In genomic region chr1:109863699-109864062, GRCh38 we compare ENCODE assay signal across 22 cellular contexts. TPM values are rescaled to one million over a fixed set of nuclear protein-coding genes. Genes with fewer than 3 reads are reported as not detected.
A peak's percentile ranks its signal among the peaks of the same experiment; 100 is the strongest.
DNase-seq lines count a peak whose midpoint lies in the region; ATAC-seq, FAIRE-seq and TF ChIP-seq lines count a peak whose summit lies in the region.
"Had no signal": no experiment of that assay in that cellular context is flagged by ENCODE, and none has a peak within 500 bp of the region (broad histone marks: within the 10 kb centered on the region; RNA-seq: fewer than 3 reads in every experiment).

No MANE protein-coding gene starts in this region.

- TF ChIP-seq CTCF in CD14-positive monocyte (IDR thresholded peaks at IDR 0.05): no peak
- TF ChIP-seq CTCF in cardiac fibroblast (IDR thresholded peaks at IDR 0.05; ENCODE audit: low read depth, low read length): no peak
- TF ChIP-seq CTCF in osteocyte (IDR thresholded peaks at IDR 0.05): no peak
- no peak for TF ChIP-seq CTCF in PC-3 (conservative IDR thresholded peaks at IDR 0.05; ENCODE audit: low read depth, low read length)

- FAIRE-seq in urothelium cell line (lab: Jason Lieb, UNC): no peak

- H3K27me3 ChIP-seq in PC-3 (ENCODE audit: low read length): no peaks in the 10 kb centered on the region
- H3K27me3 ChIP-seq: breast epithelium, heart right ventricle, neural progenitor cell, right lobe of liver had no signal

- no peaks in the 10 kb centered on the region for H3K4me1 ChIP-seq in PC-3 (ENCODE audit: insufficient read depth, low read length)
- H3K4me1 ChIP-seq: right lobe of liver had no signal

- H3K4me2 ChIP-seq in PC-3 (ENCODE audit: low read length): no peak overlapping the region
- H3K4me2 ChIP-seq: neural progenitor cell had no signal

- no peak overlapping the region for H3K27ac ChIP-seq in PC-3 (ENCODE audit: low read length)
- H3K27ac ChIP-seq: neural progenitor cell, right lobe of liver had no signal

- H3K36me3 Mint-ChIP-seq in CD14-positive monocyte (no peaks in the 10 kb centered on the region), osteocyte (ENCODE audit: unreplicated experiment) (no peaks in the 10 kb centered on the region)
- H3K36me3 Mint-ChIP-seq: neural progenitor cell had no signal

- intact Hi-C loops in CD14-positive monocyte (cut with micrococcal nuclease): loop anchor here (5.0 to 10.0 kb wide), 2 partner anchors 41 to 51 kb away; partner anchors contain the start of gene CSF1 (in 1 of the 2)
- intact Hi-C loops in PC-3 (cut with micrococcal nuclease): no loop called here

- no TSS peak for BruUV-seq in PC-3 (replicated peaks; lab: Mats Ljungman, UMichigan)

- POLR2A ChIA-PET in PC-3 (lab: Charles Lee; ENCODE audit: unreplicated experiment): interaction anchor here (0.6 kb wide), 1 partner anchor 8 kb away, joined by 3 read pairs; no protein-coding TSS in a partner anchor

- H3K9me2 ChIP-seq in PC-3 (replicated peaks; ENCODE audit: low read length): no peaks in the 10 kb centered on the region

- peak overlapping the region; percentile 18 to 68 for H3K4me3 Mint-ChIP-seq in CD14-positive monocyte
- H3K4me3 Mint-ChIP-seq in osteocyte (ENCODE audit: unreplicated experiment): no peak overlapping the region
- H3K4me3 Mint-ChIP-seq: activated CD4-positive, alpha-beta T cell treated with anti-CD3 and anti-CD28 coated beads for 36 hours; activated naive CD4-positive, alpha-beta T cell treated with anti-CD3 and anti-CD28 coated beads for 36 hours; neural progenitor cell had no signal

- DNase-seq in CD14-positive monocyte (ENCODE audit: low spot score) (no peak), MV-4-11 (lab: John Stamatoyannopoulos, UW) (peak; percentile 48), cardiac fibroblast (ENCODE audit: low read depth in 2 of 2) (peak; percentile 25 to 65), osteocyte (ENCODE audit: extremely low spot score, unreplicated experiment) (no peak), PC-3 (no peak), NCI-H1048 (lab: John Stamatoyannopoulos, UW) (no peak), urothelium cell line (ENCODE audit: low spot score) (no peak), hypothalamus (lab: John Stamatoyannopoulos, UW) (no peak)
- DNase-seq: activated CD4-positive, alpha-beta T cell treated with anti-CD3 and anti-CD28 coated beads for 36 hours; activated CD8-positive, alpha-beta memory T cell treated with anti-CD3 and anti-CD28 coated beads, Interleukin-2, amount 50 U/mL, for 48 hours; activated naive CD4-positive, alpha-beta T cell treated with anti-CD3 and anti-CD28 coated beads for 36 hours; COR-L47; heart right ventricle; NCI-H2029 treated with DMSO at 0.1 percent for 48 hours; NCI-H446 treated with DMSO at 0.1 percent for 48 hours; stimulated activated CD4-positive, alpha-beta T cell treated with anti-CD3 and anti-CD28 coated beads, Interleukin-2, amount 100 ng/mL, for 48 hours; T1000 had no signal

- H4K20me1 ChIP-seq in PC-3 (ENCODE audit: low read length): no peaks in the 10 kb centered on the region

- no peaks in the 10 kb centered on the region for H3F3A ChIP-seq in PC-3 (ENCODE audit: low read length, unreplicated experiment)

- no peaks in the 10 kb centered on the region for H3K79me2 ChIP-seq in PC-3 (ENCODE audit: low read length)

- H3K9me3 ChIP-seq in PC-3 (ENCODE audit: low read length): no peaks in the 10 kb centered on the region
- H3K9me3 ChIP-seq: breast epithelium, right lobe of liver had no signal

- H3K36me3 ChIP-seq in PC-3 (ENCODE audit: low read depth, low read length): no peaks in the 10 kb centered on the region
- H3K36me3 ChIP-seq: breast epithelium, heart right ventricle, neural progenitor cell, right lobe of liver had no signal

- H3K4me1 Mint-ChIP-seq in CD14-positive monocyte (peaks cover 18% of the 10 kb centered on the region), osteocyte (ENCODE audit: unreplicated experiment) (peaks cover 18% of the 10 kb centered on the region)

- no peak overlapping the region for H2AFZ ChIP-seq in PC-3 (ENCODE audit: low read length)
- H2AFZ ChIP-seq: neural progenitor cell had no signal

- peak overlapping the region in 6 of 7 donors; percentile 1 to 84 (median 60) for H3K27ac Mint-ChIP-seq in CD14-positive monocyte
- peak overlapping the region; percentile 55 for H3K27ac Mint-ChIP-seq in osteocyte (ENCODE audit: unreplicated experiment)
- H3K27ac Mint-ChIP-seq: activated CD4-positive, alpha-beta T cell treated with anti-CD3 and anti-CD28 coated beads for 36 hours; activated naive CD4-positive, alpha-beta T cell treated with anti-CD3 and anti-CD28 coated beads for 36 hours had no signal

- no peak overlapping the region for H3K9ac ChIP-seq in PC-3 (ENCODE audit: low read length)
- H3K9ac ChIP-seq: neural progenitor cell had no signal

- H3K9me3 Mint-ChIP-seq in CD14-positive monocyte (peaks cover 1 to 8% (median 6%) of the 10 kb centered on the region in 7 donors), osteocyte (ENCODE audit: unreplicated experiment) (peaks cover 8% of the 10 kb centered on the region)

- no peak for ATAC-seq in PC-3
- ATAC-seq: activated CD4-positive, alpha-beta T cell treated with anti-CD3 and anti-CD28 coated beads for 36 hours; esophagus mucosa; HCT116 had no signal

- H3K4me3 ChIP-seq in cardiac fibroblast (replicated peaks in 1 of 2; ENCODE audit: low read depth in 2 of 2, low read length in 2 of 2) (no peak overlapping the region), PC-3 (ENCODE audit: low read length) (no peak overlapping the region)
- H3K4me3 ChIP-seq: breast epithelium, heart right ventricle, neural progenitor cell, right lobe of liver had no signal

- CTCF ChIA-PET in PC-3 (lab: Charles Lee): no interaction called here

- H3K27me3 Mint-ChIP-seq in CD14-positive monocyte (ENCODE audit: low read depth in 3 of 3) (peaks cover 2 to 8% (median 3%) of the 10 kb centered on the region in 3 donors), osteocyte (ENCODE audit: unreplicated experiment) (peaks cover 9% of the 10 kb centered on the region)

RNA-seq across cellular contexts. Expression of gene CSF1, which starts 47.0 kb away (rescaled TPM):
- polyA plus RNA-seq in CD14-positive monocyte: under 1 TPM; 0.11 to 0.38 TPM
- 27.9 and 36.2 TPM in 2 replicates for total RNA-seq in osteocyte
- total RNA-seq in PC-3 (2014; rRNA removed): 2.0 and 4.1 TPM in 2 replicates

Comparison
In these comparisons a context has a peak if more than half of its experiments do, and no peak if none do; other contexts are left out.
1. DNase-seq: peak in MV-4-11 (single experiment) and cardiac fibroblast (2 of 2); none in CD14-positive monocyte (single experiment), osteocyte (single experiment), PC-3 (single experiment), NCI-H1048 (single experiment), urothelium cell line (single experiment) and hypothalamus (0 of 51).